Comparison of ENCODE assay signal across 8 cellular contexts in the genomic region with DNA sequence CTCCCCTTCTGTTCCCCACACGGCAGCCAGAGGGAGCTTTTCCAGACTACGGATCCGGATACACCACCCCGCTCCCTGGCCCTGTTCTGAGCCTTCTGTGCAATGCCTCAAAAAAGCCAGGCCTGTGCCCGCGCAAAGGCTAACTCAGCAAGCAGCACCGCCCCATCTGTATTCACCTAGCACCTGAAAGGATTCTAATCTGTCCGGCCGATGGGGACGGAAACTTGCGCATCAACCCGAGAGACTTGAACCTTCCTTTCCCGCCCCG. TPM values are rescaled to one million over a fixed set of nuclear protein-coding genes. Genes with fewer than 3 reads are reported as not detected.
DNase-seq lines count a peak whose midpoint lies in the region; ATAC-seq, FAIRE-seq and TF ChIP-seq lines count a peak whose summit lies in the region.

No MANE protein-coding gene starts in this region.

- H3K27me3 ChIP-seq in BLaER1 (no peaks in the 10 kb centered on the region), GM12878 (replicated peaks in 1 of 2; ENCODE audit: control insufficient read depth in 2 of 2, insufficient read depth in 2 of 2, low read length in 1 of 2) (no peaks in the 10 kb centered on the region)

- CTCF ChIA-PET in GM12878 (lab: Yijun Ruan, JAX): interaction anchor here (0.9 to 4.2 kb wide), 11 partner anchors 14 to 781 kb away, joined by 3 to 67 read pairs (median 14); a partner anchor contains a TSS

- in situ Hi-C loops in GM12878 (cut with MboI): no loop called here

- H3K4me3 ChIP-seq in BLaER1: peak overlapping the region; percentile 86
- peak overlapping the region; percentile 89 for H3K4me3 ChIP-seq in GM12878

- no peak for FAIRE-seq in GM12878 (lab: Jason Lieb, UNC)

- TF ChIP-seq RAD21 in GM12878 (IDR thresholded peaks at IDR 0.05; ENCODE audit: insufficient read depth, low read depth, low read length): 0 out of 2 replicates have a peak, but pooled peaks have one; percentile 17

- H3K9me3 ChIP-seq in BLaER1 (no peaks in the 10 kb centered on the region), GM12878 (replicated peaks; ENCODE audit: control insufficient read depth, insufficient read depth, low read length) (no peaks in the 10 kb centered on the region)

- peak; percentile 18 for ATAC-seq in GM12878

- peaks cover 28% of the 10 kb centered on the region for H4K20me1 ChIP-seq in BLaER1
- H4K20me1 ChIP-seq in GM12878 (ENCODE audit: control insufficient read depth, insufficient read depth): no peaks in the 10 kb centered on the region

- H3K36me3 ChIP-seq in BLaER1: peaks cover 23% of the 10 kb centered on the region
- H3K36me3 ChIP-seq in GM12878 (ENCODE audit: control insufficient read depth in 2 of 2, insufficient read depth in 2 of 2, low read length in 1 of 2): peaks cover 0 to 8% of the 10 kb centered on the region in 2 experiments; a peak in 3 of 4 replicates

- H3K4me1 ChIP-seq in BLaER1 (peaks cover 44% of the 10 kb centered on the region), GM12878 (ENCODE audit: control insufficient read depth, insufficient read depth, low read length) (peaks cover 23% of the 10 kb centered on the region)

- TF ChIP-seq POLR2A in GM12878 (IDR thresholded peaks at IDR 0.05; ENCODE audit: low read depth, low read length): no peak

- POLR2A ChIA-PET in GM12878 (lab: Charles Lee): interaction anchor here (0.7 to 3.0 kb wide), 7 partner anchors 30 to 241 kb away, joined by 3 to 16 read pairs (median 5); a partner anchor contains a TSS

- 0% methylated on average over 14 of the region's 14 CpGs for WGBS in GM12878 (ENCODE audit: insufficient coverage, insufficient replicate concordance, low lambda C conversion rate, missing lambda C conversion rate)

- TF ChIP-seq CTCF in GM20000 (IDR thresholded peaks at IDR 0.05; ENCODE audit: extremely low read depth, missing control alignments): peak; percentile 46
- peak in 2 of 3 experiments; percentile 58 to 65; a peak in 3 of 6 replicates for TF ChIP-seq CTCF in GM12878 (IDR thresholded peaks at IDR 0.05 in 2 of 3, conservative IDR thresholded peaks at IDR 0.05 in 1 of 3; ENCODE audit: control insufficient read depth in 2 of 3, extremely low read depth in 1 of 3, insufficient read depth in 1 of 3, low read depth in 3 of 3, low read length in 3 of 3)

- SMC1A ChIA-PET in GM12878 (lab: Charles Lee; ENCODE audit: uncharacterized antibody, unreplicated experiment): interaction anchor here (1.2 to 3.6 kb wide), 5 partner anchors 20 to 1019 kb away, joined by 3 to 43 read pairs (median 3); a partner anchor contains a TSS

- H3K9ac ChIP-seq in BLaER1 (peak overlapping the region; percentile 93), GM12878 (ENCODE audit: control insufficient read depth, insufficient read depth, low read length) (peak overlapping the region; percentile 90)

- peak overlapping the region; percentile 97 for H3K4me2 ChIP-seq in BLaER1
- H3K4me2 ChIP-seq in GM12878 (ENCODE audit: control insufficient read depth, insufficient read depth): peak overlapping the region; percentile 60

- H2AFZ ChIP-seq in GM12878 (ENCODE audit: control insufficient read depth, low read depth, low read length): peak overlapping the region; percentile 49

- intact Hi-C loops in GM12878 (cut with micrococcal nuclease; ENCODE audit: unreplicated experiment): loop anchor here (1.0 to 5.0 kb wide), 4 partner anchors 43 to 192 kb away; a partner anchor contains a TSS

- no peak for TF ChIP-seq EP300 in GM12878 (IDR thresholded peaks at IDR 0.05; ENCODE audit: borderline replicate concordance in 1 of 2, control insufficient read depth in 1 of 2, low read depth in 2 of 2, low read length in 2 of 2)

- DNase-seq in GM20000 (ENCODE audit: low spot score): peak; percentile 67
- DNase-seq in NCI-H1092 treated with DMSO at 0.1 percent for 48 hours (lab: John Stamatoyannopoulos, UW): peak; percentile 54
- peak; percentile 89 for DNase-seq in SW480 (ENCODE audit: low spot score)
- no peak for DNase-seq in GM12878 (ENCODE audit: low read depth, low spot score)
- DNase-seq in hippocampal formation (lab: John Stamatoyannopoulos, UW): peak; percentile 51 to 72
- DNase-seq in putamen (ENCODE audit: low spot score): peak; percentile 50
- DNase-seq in NK-92 treated with Interleukin-12 subunit alpha and Interleukin-12 subunit beta, amount 100 ng/mL, for 24 hours (lab: John Stamatoyannopoulos, UW): no peak

- RAD21 ChIA-PET in GM12878 (lab: Charles Lee; ENCODE audit: unreplicated experiment): interaction anchor here (0.6 to 4.0 kb wide), 4 partner anchors 35 to 137 kb away, joined by 3 to 50 read pairs (median 14); no protein-coding TSS in a partner anchor

- no TSS peak for BruUV-seq in GM12878 (replicated peaks; lab: Mats Ljungman, UMichigan)

- H3K27ac ChIP-seq in BLaER1 (peak overlapping the region; percentile 96), GM12878 (ENCODE audit: control insufficient read depth, insufficient read depth) (peak overlapping the region; percentile 88)

- H3K79me2 ChIP-seq in GM12878 (ENCODE audit: control insufficient read depth, insufficient read depth, low read length): peaks cover 39% of the 10 kb centered on the region

RNA-seq across cellular contexts. Expression of a gene that starts 0.6 kb away (rescaled TPM):
- 15.6 and 15.7 TPM in 2 replicates for total RNA-seq in GM12878 (2013; cell fraction: nucleolus; rRNA removed)
- total RNA-seq in GM12878 (2014; rRNA removed): 4.5 and 6.1 TPM in 2 replicates
- total RNA-seq in GM12878 (2014; rRNA removed; fragmentation: Illumina TruSeq; extraction: Trizol): 1.2 and 1.7 TPM in 2 replicates
- 12.7 and 17.2 TPM in 2 replicates for total RNA-seq in GM12878 (2021)
- polyA plus RNA-seq in GM12878 (2011; ENCODE audit: low read depth): 1.9 TPM
- polyA plus RNA-seq in GM12878 (2011; rRNA removed): 0.72 and 2.4 TPM in 2 replicates
- polyA plus RNA-seq in GM12878 (2011; cell fraction: cytosol; rRNA removed): 4.0 and 5.1 TPM in 2 replicates
- polyA plus RNA-seq in GM12878 (2011; cell fraction: nucleus; rRNA removed): 8.5 and 13.4 TPM in 2 replicates
- 10.1 TPM in 2 replicates for polyA plus RNA-seq in GM12878 (2012)
- polyA plus RNA-seq in GM12878 (2014; fragmentation: Illumina TruSeq; extraction: Trizol): 0.13 and 1.2 TPM in 2 replicates
- under 1 TPM; 0.29 to 0.33 TPM for polyA plus RNA-seq in GM12878 (2014; fragmentation: Nextera tagmentation; extraction: Ambion mirVana)
- 7.7 and 8.0 TPM in 2 replicates for polyA plus RNA-seq in GM12878 (2014; rRNA removed)
- polyA plus RNA-seq in GM12878 (2016; fragmentation: Nextera tagmentation; extraction: Ambion mirVana): 10 to 100 TPM; 13.9 to 14.3 TPM
- 1.8 and 5.1 TPM in 2 replicates for polyA minus RNA-seq in GM12878 (2011; rRNA and poly(A)+ RNA removed)
- 3.8 and 4.0 TPM in 2 replicates for polyA minus RNA-seq in GM12878 (2011; cell fraction: cytosol; rRNA and poly(A)+ RNA removed)
- polyA minus RNA-seq in GM12878 (2011; cell fraction: nucleus; rRNA and poly(A)+ RNA removed): 7.6 and 15.4 TPM in 2 replicates

RNA-seq across cellular contexts. Expression of a gene that starts 7.2 kb away (rescaled TPM):
- total RNA-seq in GM12878 (2013; cell fraction: nucleolus; rRNA removed): 20.5 and 26.7 TPM in 2 replicates
- 48.4 and 57.2 TPM in 2 replicates for total RNA-seq in GM12878 (2014; rRNA removed)
- 25.7 and 26.8 TPM in 2 replicates for total RNA-seq in GM12878 (2014; rRNA removed; fragmentation: Illumina TruSeq; extraction: Trizol)
- 31.2 and 31.5 TPM in 2 replicates for total RNA-seq in GM12878 (2021)
- polyA plus RNA-seq in GM12878 (2011; ENCODE audit: low read depth): 28.8 TPM
- 13.7 and 32.0 TPM in 2 replicates for polyA plus RNA-seq in GM12878 (2011; rRNA removed)
- 64.9 and 72.7 TPM in 2 replicates for polyA plus RNA-seq in GM12878 (2011; cell fraction: cytosol; rRNA removed)
- polyA plus RNA-seq in GM12878 (2011; cell fraction: nucleus; rRNA removed): 30.2 and 38.4 TPM in 2 replicates
- polyA plus RNA-seq in GM12878 (2012): 36.9 and 38.7 TPM in 2 replicates
- 5.7 and 21.2 TPM in 2 replicates for polyA plus RNA-seq in GM12878 (2014; fragmentation: Illumina TruSeq; extraction: Trizol)
- 100 to 1,000 TPM; 113 to 127 TPM for polyA plus RNA-seq in GM12878 (2014; fragmentation: Nextera tagmentation; extraction: Ambion mirVana)
- polyA plus RNA-seq in GM12878 (2014; rRNA removed): 55.7 and 62.9 TPM in 2 replicates
- 10 to 100 TPM; 25.8 to 28.6 TPM for polyA plus RNA-seq in GM12878 (2016; fragmentation: Nextera tagmentation; extraction: Ambion mirVana)
- polyA minus RNA-seq in GM12878 (2011; rRNA and poly(A)+ RNA removed): 26.4 and 33.4 TPM in 2 replicates
- polyA minus RNA-seq in GM12878 (2011; cell fraction: cytosol; rRNA and poly(A)+ RNA removed): 7.6 and 12.6 TPM in 2 replicates
- 13.8 and 24.1 TPM in 2 replicates for polyA minus RNA-seq in GM12878 (2011; cell fraction: nucleus; rRNA and poly(A)+ RNA removed)

RNA-seq across cellular contexts. Expression of a gene that starts 24.8 kb away (rescaled TPM):
- 166 and 167 TPM in 2 replicates for total RNA-seq in GM12878 (2013; cell fraction: nucleolus; rRNA removed)
- total RNA-seq in GM12878 (2014; rRNA removed) (569 and 650 TPM in 2 replicates), GM12878 (2014; rRNA removed; fragmentation: Illumina TruSeq; extraction: Trizol) (256 and 311 TPM in 2 replicates), GM12878 (2021) (492 and 503 TPM in 2 replicates)
- 313 TPM for polyA plus RNA-seq in GM12878 (2011; ENCODE audit: low read depth)
- polyA plus RNA-seq in GM12878 (2011; rRNA removed) (167 and 420 TPM in 2 replicates), GM12878 (2014; fragmentation: Illumina TruSeq; extraction: Trizol) (147 and 280 TPM in 2 replicates), GM12878 (2014; fragmentation: Nextera tagmentation; extraction: Ambion mirVana) (10 to 100 TPM in 1 of 2 experiments, 1 to 10 TPM in 1; 5.0 to 32.5 TPM), GM12878 (2014; rRNA removed) (363 and 502 TPM in 2 replicates), GM12878 (2016; fragmentation: Nextera tagmentation; extraction: Ambion mirVana) (10 to 100 TPM; 82.9 to 91.1 TPM)
- 459 and 854 TPM in 2 replicates for polyA plus RNA-seq in GM12878 (2011; cell fraction: cytosol; rRNA removed)
- polyA plus RNA-seq in GM12878 (2011; cell fraction: nucleus; rRNA removed): 1,223 and 1,590 TPM in 2 replicates
- 410 and 474 TPM in 2 replicates for polyA plus RNA-seq in GM12878 (2012)
- polyA minus RNA-seq in GM12878 (2011; rRNA and poly(A)+ RNA removed): 1,048 and 1,483 TPM in 2 replicates
- polyA minus RNA-seq in GM12878 (2011; cell fraction: cytosol; rRNA and poly(A)+ RNA removed): 474 and 545 TPM in 2 replicates
- polyA minus RNA-seq in GM12878 (2011; cell fraction: nucleus; rRNA and poly(A)+ RNA removed): 282 and 438 TPM in 2 replicates

RNA-seq across cellular contexts. Expression of a gene that starts 35.9 kb away (rescaled TPM):
- total RNA-seq in GM12878 (2013; cell fraction: nucleolus; rRNA removed): 14.9 and 17.2 TPM in 2 replicates
- total RNA-seq in GM12878 (2014; rRNA removed) (89.3 and 92.8 TPM in 2 replicates), GM12878 (2014; rRNA removed; fragmentation: Illumina TruSeq; extraction: Trizol) (89.3 and 95.0 TPM in 2 replicates), GM12878 (2021) (98.5 and 105 TPM in 2 replicates)
- polyA plus RNA-seq in GM12878 (2011; ENCODE audit: low read depth): 83.1 TPM
- polyA plus RNA-seq in GM12878 (2011; rRNA removed) (92.3 and 102 TPM in 2 replicates), GM12878 (2014; fragmentation: Illumina TruSeq; extraction: Trizol) (85.9 and 117 TPM in 2 replicates), GM12878 (2014; fragmentation: Nextera tagmentation; extraction: Ambion mirVana) (100 to 1,000 TPM in 1 of 2 experiments, 10 to 100 TPM in 1; 69.5 to 117 TPM), GM12878 (2014; rRNA removed) (168 and 172 TPM in 2 replicates), GM12878 (2016; fragmentation: Nextera tagmentation; extraction: Ambion mirVana) (100 to 1,000 TPM; 136 to 147 TPM)
- 130 and 146 TPM in 2 replicates for polyA plus RNA-seq in GM12878 (2011; cell fraction: cytosol; rRNA removed)
- polyA plus RNA-seq in GM12878 (2011; cell fraction: nucleus; rRNA removed): 107 and 114 TPM in 2 replicates
- 117 and 138 TPM in 2 replicates for polyA plus RNA-seq in GM12878 (2012)
- polyA minus RNA-seq in GM12878 (2011; rRNA and poly(A)+ RNA removed): 101 and 130 TPM in 2 replicates
- 36.1 and 36.4 TPM in 2 replicates for polyA minus RNA-seq in GM12878 (2011; cell fraction: cytosol; rRNA and poly(A)+ RNA removed)
- polyA minus RNA-seq in GM12878 (2011; cell fraction: nucleus; rRNA and poly(A)+ RNA removed): 20.6 and 31.1 TPM in 2 replicates

RNA-seq across cellular contexts. Expression of a gene that starts 39.4 kb away (rescaled TPM):
- 10.2 and 13.8 TPM in 2 replicates for total RNA-seq in GM12878 (2013; cell fraction: nucleolus; rRNA removed)
- 68.6 and 95.2 TPM in 2 replicates for total RNA-seq in GM12878 (2014; rRNA removed)
- total RNA-seq in GM12878 (2014; rRNA removed; fragmentation: Illumina TruSeq; extraction: Trizol): 61.7 and 66.8 TPM in 2 replicates
- total RNA-seq in GM12878 (2021): 100 and 105 TPM in 2 replicates
- polyA plus RNA-seq in GM12878 (2011; ENCODE audit: low read depth): 73.3 TPM
- polyA plus RNA-seq in GM12878 (2011; rRNA removed): 55.6 and 92.7 TPM in 2 replicates
- 70.2 and 75.4 TPM in 2 replicates for polyA plus RNA-seq in GM12878 (2011; cell fraction: cytosol; rRNA removed)
- polyA plus RNA-seq in GM12878 (2011; cell fraction: nucleus; rRNA removed): 82.4 and 83.2 TPM in 2 replicates
- polyA plus RNA-seq in GM12878 (2012): 67.6 and 88.6 TPM in 2 replicates
- 105 and 127 TPM in 2 replicates for polyA plus RNA-seq in GM12878 (2014; fragmentation: Illumina TruSeq; extraction: Trizol)
- 1 to 10 TPM; 1.4 to 1.7 TPM for polyA plus RNA-seq in GM12878 (2014; fragmentation: Nextera tagmentation; extraction: Ambion mirVana)
- 81.0 and 87.0 TPM in 2 replicates for polyA plus RNA-seq in GM12878 (2014; rRNA removed)
- polyA plus RNA-seq in GM12878 (2016; fragmentation: Nextera tagmentation; extraction: Ambion mirVana): 10 to 100 TPM in 1 of 2 experiments, 1 to 10 TPM in 1; 9.6 to 11.3 TPM
- polyA minus RNA-seq in GM12878 (2011; rRNA and poly(A)+ RNA removed): 66.9 and 72.9 TPM in 2 replicates
- 25.3 and 33.7 TPM in 2 replicates for polyA minus RNA-seq in GM12878 (2011; cell fraction: cytosol; rRNA and poly(A)+ RNA removed)
- polyA minus RNA-seq in GM12878 (2011; cell fraction: nucleus; rRNA and poly(A)+ RNA removed): 17.0 and 18.6 TPM in 2 replicates

Comparison
In these comparisons a context has a peak if more than half of its experiments do, and no peak if none do; other contexts are left out.
1. DNase-seq: peak in GM20000 (single experiment), NCI-H1092 treated with DMSO at 0.1 percent for 48 hours (single experiment), SW480 (single experiment), hippocampal formation (2 of 2) and putamen (single experiment); none in GM12878 (single experiment) and NK-92 treated with Interleukin-12 subunit alpha and Interleukin-12 subunit beta, amount 100 ng/mL, for 24 hours (single experiment).